9 cellular contexts compared by ENCODE assay signal in the genomic region with DNA sequence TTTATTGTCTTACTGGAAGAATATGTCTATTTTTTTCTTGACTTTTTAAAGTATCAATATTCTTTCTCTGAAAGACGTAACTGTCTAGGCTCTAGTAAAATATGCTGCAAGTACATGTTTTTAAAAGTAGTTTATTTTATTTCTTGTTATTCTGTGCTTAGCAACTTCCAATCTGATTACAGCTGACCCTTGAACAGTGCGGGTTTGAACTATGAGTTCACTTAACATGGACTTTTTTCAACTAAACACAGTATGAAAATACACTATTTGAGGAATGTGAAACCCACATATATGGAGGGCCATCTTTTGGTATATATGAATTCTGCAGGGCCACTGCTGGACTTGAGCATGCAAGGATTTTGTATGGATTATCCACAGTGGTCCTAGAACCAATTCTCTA. TPM values are rescaled to one million over a fixed set of nuclear protein-coding genes. Genes with fewer than 3 reads are reported as not detected.
"Had no signal": no experiment of that assay in that cellular context is flagged by ENCODE, and none has a peak within 500 bp of the region (broad histone marks: within the 10 kb centered on the region; RNA-seq: fewer than 3 reads in every experiment).

No MANE protein-coding gene starts in this region.

- H3K4me3 ChIP-seq: K562 had no signal

- FAIRE-seq: HTR-8/SVneo, K562 had no signal

- H3K27ac ChIP-seq: HL-60 had no signal

- DNase-seq: IMR-90, KBM-7, KG1 had no signal

- ATAC-seq: K562 had no signal

RNA-seq across cellular contexts. Expression of gene GBP6, which starts 26.8 kb away (rescaled TPM):
- total RNA-seq: HT-29, HT1080, IMR-90, K562 had no signal
- polyA plus RNA-seq: IgD-negative memory B cell, IMR-90, K562 had no signal
